ENCODE assay signal across 12 cellular contexts in genomic region chrX:139826065-139827044, GRCh38.
A peak's percentile ranks its signal among the peaks of the same experiment; 100 is the strongest.
DNase-seq lines count a peak whose midpoint lies in the region; ATAC-seq and TF ChIP-seq lines count a peak whose summit lies in the region.
"Had no signal": no experiment of that assay in that cellular context is flagged by ENCODE, and none has a peak within 500 bp of the region (broad histone marks: within the 10 kb centered on the region; RNA-seq: fewer than 3 reads in every experiment).

No MANE protein-coding gene starts in this region.

- H3K4me3 ChIP-seq in epithelial cell of esophagus (ENCODE audit: low read length) = no peak overlapping the region

- ATAC-seq in sciatic nerve (peak; percentile 53), HG03342 (IDR thresholded peaks at IDR 0.05; ENCODE audit: unreplicated experiment) (no peak)
- ATAC-seq: activated naive CD8-positive, alpha-beta T cell treated with anti-CD3 and anti-CD28 coated beads, Interleukin-2, amount 50 U/mL, for 24 hours; natural killer cell treated with Interleukin-12 subunit alpha and Interleukin-12 subunit beta and Interleukin-15 and Interleukin-18, amount 100 ng/mL, for 72 hours had no signal

- DNase-seq in DMS53 (lab: John Stamatoyannopoulos, UW) = peak; percentile 19
- DNase-seq in DMS53 treated with DMSO at 0.1 percent for 48 hours (lab: John Stamatoyannopoulos, UW; ENCODE audit: unreplicated experiment) = no peak
- peak; percentile 64 for DNase-seq in NCI-H526 treated with DMSO at 0.1 percent for 48 hours (lab: John Stamatoyannopoulos, UW)
- DNase-seq in epithelial cell of esophagus (ENCODE audit: low read depth) = peak; percentile 76
- no peak for DNase-seq in sciatic nerve (ENCODE audit: low spot score)
- no peak for DNase-seq in stimulated activated CD4-positive, alpha-beta T cell treated with anti-CD3 and anti-CD28 coated beads, Interleukin-4, amount 100 ng/mL, for 1 hour
- no peak for DNase-seq in NOMO-1 treated with DMSO at 0.1 percent for 48 hours (lab: John Stamatoyannopoulos, UW; ENCODE audit: unreplicated experiment)
- DNase-seq: activated CD4-positive, alpha-beta T cell treated with anti-CD3 and anti-CD28 coated beads, Interleukin-2, amount 10 ng/mL, durations not matched to agents 7 days and 5 days; activated naive CD8-positive, alpha-beta T cell treated with anti-CD3 and anti-CD28 coated beads, Interleukin-2, amount 50 U/mL, for 24 hours; NCI-H1436 had no signal

- no peak for TF ChIP-seq CTCF in epithelial cell of esophagus (IDR thresholded peaks at IDR 0.05; ENCODE audit: insufficient read depth, low read depth, low read length, missing control alignments)

- intact Hi-C loops in sciatic nerve (cut with DNase I) = no loop called here

Comparison
In these comparisons a context has a peak if more than half of its experiments do, and no peak if none do; other contexts are left out.
1. DNase-seq: peak in DMS53 (single experiment), NCI-H526 treated with DMSO at 0.1 percent for 48 hours (single experiment) and epithelial cell of esophagus (single experiment); none in DMS53 treated with DMSO at 0.1 percent for 48 hours (single experiment), sciatic nerve (single experiment), stimulated activated CD4-positive, alpha-beta T cell treated with anti-CD3 and anti-CD28 coated beads, Interleukin-4, amount 100 ng/mL, for 1 hour (single experiment) and NOMO-1 treated with DMSO at 0.1 percent for 48 hours (single experiment).